ENCODE assay signal across 14 cellular contexts in genomic region chr7:154777023-154777422, GRCh38.
DNase-seq lines count a peak whose midpoint lies in the region; ATAC-seq and TF ChIP-seq lines count a peak whose summit lies in the region.
"Had no signal": no experiment of that assay in that cellular context is flagged by ENCODE, and none has a peak within 500 bp of the region (broad histone marks: within the 10 kb centered on the region; RNA-seq: fewer than 3 reads in every experiment).

No MANE protein-coding gene starts in this region.

- H3K4me3 ChIP-seq in Jurkat, Clone E6-1 (ENCODE audit: low read length): peak overlapping the region; percentile 37
- H3K4me3 ChIP-seq in astrocyte of the cerebellum (ENCODE audit: low read depth, low read length): no peak overlapping the region
- H3K4me3 ChIP-seq in mesodermal cell (ENCODE audit: extremely low read depth, insufficient read depth, low read length, poor library complexity, severe bottlenecking): no peak overlapping the region

- no peak overlapping the region for H3K27ac Mint-ChIP-seq in CD4-positive, alpha-beta T cell
- H3K27ac Mint-ChIP-seq in nephron progenitor cell: no peak overlapping the region
- H3K27ac Mint-ChIP-seq: stimulated activated naive B cell treated with anti-CD40 and anti-IgM and Interleukin-4, amounts not matched to agents 10 μg/mL and 1 μg/mL and 100 μg/mL, for 72 hours had no signal

- TF ChIP-seq CTCF in astrocyte of the cerebellum (IDR thresholded peaks at IDR 0.05; ENCODE audit: low read depth, low read length, missing control alignments) (peak; percentile 15), nephron progenitor cell (IDR thresholded peaks at IDR 0.05) (no peak)
- no peak for TF ChIP-seq CTCF in CD4-positive, alpha-beta T cell (IDR thresholded peaks at IDR 0.05)

- WGBS in mesodermal cell (ENCODE audit: insufficient coverage in 2 of 2), 2 experiments: 78 to 84% methylated on average over 3 to 5 of the region's 5 CpGs

- H3K4me1 Mint-ChIP-seq in CD4-positive, alpha-beta T cell (ENCODE audit: low read depth): peaks cover 5% of the 10 kb centered on the region
- no peaks in the 10 kb centered on the region for H3K4me1 Mint-ChIP-seq in nephron progenitor cell
- H3K4me1 Mint-ChIP-seq: stimulated activated naive B cell treated with anti-CD40 and anti-IgM and Interleukin-4, amounts not matched to agents 10 μg/mL and 1 μg/mL and 100 μg/mL, for 72 hours had no signal

- in situ Hi-C loops in Caki2 (cut with HindIII; ENCODE audit: low pct_unique_long_range_greater_than_20kb, low sequenced_read_pairs): no loop called here
- in situ Hi-C loops in astrocyte of the cerebellum (cut with HindIII; ENCODE audit: low sequenced_read_pairs): no loop called here

- no peaks in the 10 kb centered on the region for H3K36me3 ChIP-seq in mesodermal cell (ENCODE audit: control insufficient read depth, insufficient read depth, low read length)

- peak; percentile 45 for DNase-seq in Caki2 (ENCODE audit: low read depth)
- no peak for DNase-seq in Jurkat, Clone E6-1 (ENCODE audit: low read depth, low spot score)
- no peak for DNase-seq in astrocyte of the cerebellum (ENCODE audit: low read depth)
- DNase-seq in CD4-positive, alpha-beta T cell: no peak
- no peak for DNase-seq in nephron progenitor cell
- DNase-seq: activated CD8-positive, alpha-beta memory T cell treated with anti-CD3 and anti-CD28 coated beads, Interleukin-2, amount 50 U/mL, for 48 hours; GOT3; Karpas-422; NCI-H2171 treated with DMSO at 0.1 percent for 48 hours; stimulated activated CD4-positive, alpha-beta T cell treated with anti-CD3 and anti-CD28 coated beads, Interleukin-2, amount 100 ng/mL, for 24 hours; stimulated activated naive B cell treated with anti-CD40 and anti-IgM and Interleukin-4, amounts not matched to agents 10 μg/mL and 1 μg/mL and 100 μg/mL, for 72 hours had no signal

- ATAC-seq in CD4-positive, alpha-beta T cell (ENCODE audit: poor library complexity): no peak
- ATAC-seq in HG02970 (IDR thresholded peaks at IDR 0.05; ENCODE audit: low FRiP score, unreplicated experiment) (no peak), HG03342 (IDR thresholded peaks at IDR 0.05; ENCODE audit: unreplicated experiment) (no peak)
- ATAC-seq: stimulated activated naive B cell treated with anti-CD40 and anti-IgM and Interleukin-4, amounts not matched to agents 10 μg/mL and 1 μg/mL and 100 μg/mL, for 72 hours had no signal

- CTCF ChIA-PET in CD4-positive, alpha-beta T cell (lab: Charles Lee): no interaction called here

- peaks cover 4% of the 10 kb centered on the region for H3K4me1 ChIP-seq in mesodermal cell (ENCODE audit: control insufficient read depth, insufficient read depth, low read length, poor library complexity, severe bottlenecking)

- no peaks in the 10 kb centered on the region for H3K36me3 Mint-ChIP-seq in CD4-positive, alpha-beta T cell (ENCODE audit: low read depth)
- no peaks in the 10 kb centered on the region for H3K36me3 Mint-ChIP-seq in nephron progenitor cell (ENCODE audit: low read depth)

- no peaks in the 10 kb centered on the region for H3K9me3 ChIP-seq in mesodermal cell (ENCODE audit: control insufficient read depth, low read length)
- no peaks in the 10 kb centered on the region for H3K9me3 ChIP-seq in CD4-positive, alpha-beta T cell (ENCODE audit: control insufficient read depth, low read length)

- POLR2A ChIA-PET in CD4-positive, alpha-beta T cell (lab: Charles Lee): no interaction called here

- H3K27me3 Mint-ChIP-seq in CD4-positive, alpha-beta T cell: no peaks in the 10 kb centered on the region
- H3K27me3 Mint-ChIP-seq in nephron progenitor cell (ENCODE audit: low read depth, poor library complexity): peaks cover 11% of the 10 kb centered on the region
- H3K27me3 Mint-ChIP-seq: stimulated activated naive B cell treated with anti-CD40 and anti-IgM and Interleukin-4, amounts not matched to agents 10 μg/mL and 1 μg/mL and 100 μg/mL, for 72 hours had no signal

- H3K9me3 Mint-ChIP-seq in CD4-positive, alpha-beta T cell: peaks cover 2% of the 10 kb centered on the region
- peaks cover 4% of the 10 kb centered on the region for H3K9me3 Mint-ChIP-seq in nephron progenitor cell

- intact Hi-C loops in CD4-positive, alpha-beta T cell (cut with DNase I, micrococcal nuclease): no loop called here

- no peak overlapping the region for H3K4me3 Mint-ChIP-seq in CD4-positive, alpha-beta T cell
- no peak overlapping the region for H3K4me3 Mint-ChIP-seq in nephron progenitor cell
- H3K4me3 Mint-ChIP-seq: stimulated activated naive B cell treated with anti-CD40 and anti-IgM and Interleukin-4, amounts not matched to agents 10 μg/mL and 1 μg/mL and 100 μg/mL, for 72 hours had no signal

- H3K27me3 ChIP-seq in CD4-positive, alpha-beta T cell (ENCODE audit: control insufficient read depth, insufficient read depth, low read length): no peaks in the 10 kb centered on the region

- peak overlapping the region; percentile 59 for H3K27ac ChIP-seq in mesodermal cell (ENCODE audit: low read depth, low read length, severe bottlenecking)
- H3K27ac ChIP-seq in CD4-positive, alpha-beta T cell (ENCODE audit: low read depth, low read length): no peak overlapping the region
